8 cellular contexts compared by ENCODE assay signal in genomic region chr6:96836579-96837137, GRCh38. TPM values are rescaled to one million over a fixed set of nuclear protein-coding genes. Genes with fewer than 3 reads are reported as not detected.
DNase-seq lines count a peak whose midpoint lies in the region; ATAC-seq and TF ChIP-seq lines count a peak whose summit lies in the region.

No MANE protein-coding gene starts in this region.

- DNase-seq in NCI-H345 (lab: John Stamatoyannopoulos, UW) (peak; percentile 44), NCI-H345 treated with DMSO at 0.1 percent for 48 hours (lab: John Stamatoyannopoulos, UW; ENCODE audit: unreplicated experiment) (no peak), LNCaP clone FGC (ENCODE audit: low read depth) (no peak), iPS DF 6.9 (ENCODE audit: low read depth, low spot score) (no peak), activated gamma-delta T cell (lab: John Stamatoyannopoulos, UW) (no peak)
- DNase-seq in activated naive CD8-positive, alpha-beta T cell treated with anti-CD3 and anti-CD28 coated beads for 36 hours: no peak

- no peaks in the 10 kb centered on the region for H3K36me3 ChIP-seq in iPS DF 6.9 (ENCODE audit: control insufficient read depth, insufficient read depth, low read length)

- H3K27ac Mint-ChIP-seq in activated naive CD8-positive, alpha-beta T cell treated with anti-CD3 and anti-CD28 coated beads for 36 hours: no peak overlapping the region

- H3K4me1 ChIP-seq in iPS DF 6.9 (ENCODE audit: control insufficient read depth, insufficient read depth, low read length): peaks cover 3% of the 10 kb centered on the region; the same call in 1 of the 2 replicates

- H3K36me3 Mint-ChIP-seq in activated naive CD8-positive, alpha-beta T cell treated with anti-CD3 and anti-CD28 coated beads for 36 hours: no peaks in the 10 kb centered on the region

- peak; percentile 23 for ATAC-seq in GM21723 (IDR thresholded peaks at IDR 0.05; ENCODE audit: unreplicated experiment)

- H3K4me1 Mint-ChIP-seq in activated naive CD8-positive, alpha-beta T cell treated with anti-CD3 and anti-CD28 coated beads for 36 hours: peaks cover 12% of the 10 kb centered on the region

- H3K4me3 ChIP-seq in LNCaP clone FGC (ENCODE audit: low read depth, low read length) (peak overlapping the region; percentile 79), iPS DF 6.9 (ENCODE audit: low read length) (peak overlapping the region; percentile 98), skin epidermis (peak overlapping the region; percentile 52 to 81 (median 62))

- H3K27ac ChIP-seq in iPS DF 6.9 (ENCODE audit: low read length): no peak overlapping the region
- H3K27ac ChIP-seq in skin epidermis: peak overlapping the region in 5 of 21 experiments; percentile 12 to 37 (median 27)

- no peak for TF ChIP-seq CTCF in LNCaP clone FGC (IDR thresholded peaks at IDR 0.05; ENCODE audit: control insufficient read depth, extremely low read depth, insufficient read depth)

- H3K9me3 Mint-ChIP-seq in activated naive CD8-positive, alpha-beta T cell treated with anti-CD3 and anti-CD28 coated beads for 36 hours: no peaks in the 10 kb centered on the region

- no CpG with 5 or more reads among the region's 30 CpGs for WGBS in iPS DF 6.9 (ENCODE audit: insufficient coverage, insufficient read length)

- peak overlapping the region; percentile 85 for H3K4me3 Mint-ChIP-seq in activated naive CD8-positive, alpha-beta T cell treated with anti-CD3 and anti-CD28 coated beads for 36 hours

- H3K27me3 ChIP-seq in iPS DF 6.9 (ENCODE audit: control insufficient read depth, insufficient read depth, low read length): no peaks in the 10 kb centered on the region

- H3K9me3 ChIP-seq in iPS DF 6.9 (ENCODE audit: control insufficient read depth, insufficient read depth, low read length): no peaks in the 10 kb centered on the region

- H3K27me3 Mint-ChIP-seq in activated naive CD8-positive, alpha-beta T cell treated with anti-CD3 and anti-CD28 coated beads for 36 hours: peaks cover 70% of the 10 kb centered on the region

RNA-seq across cellular contexts. Expression of gene GPR63, which starts 0.6 kb away (rescaled TPM):
- 1 to 10 TPM in 1 of 2 experiments, under 1 TPM in 1; 0.85 to 1.0 TPM for total RNA-seq in activated naive CD8-positive, alpha-beta T cell treated with anti-CD3 and anti-CD28 coated beads for 36 hours
